ENCODE assay signal across 11 cellular contexts in genomic region chr1:27106561-27107323, GRCh38. TPM values are rescaled to one million over a fixed set of nuclear protein-coding genes. Genes with fewer than 3 reads are reported as not detected.
A peak's percentile ranks its signal among the peaks of the same experiment; 100 is the strongest.
DNase-seq lines count a peak whose midpoint lies in the region; ATAC-seq and TF ChIP-seq lines count a peak whose summit lies in the region.
"Had no signal": no experiment of that assay in that cellular context is flagged by ENCODE, and none has a peak within 500 bp of the region (broad histone marks: within the 10 kb centered on the region; RNA-seq: fewer than 3 reads in every experiment).

No MANE protein-coding gene starts in this region.

- peaks cover 12% of the 10 kb centered on the region for H3K36me3 Mint-ChIP-seq in T-helper 1 cell treated with Interleukin-12 subunit alpha and Interleukin-12 subunit beta and Interleukin-4 antibody, amounts not matched to agents 30 μg/mL and 1 μg/mL, for 36 hours (ENCODE audit: low read depth)
- no peaks in the 10 kb centered on the region for H3K36me3 Mint-ChIP-seq in activated naive CD8-positive, alpha-beta T cell

- no peaks in the 10 kb centered on the region for H3K9me2 ChIP-seq in hepatocyte (replicated peaks; ENCODE audit: insufficient read depth)

- H3K18ac ChIP-seq in trophoblast cell (ENCODE audit: low read length) = no peak overlapping the region

- no CpG with 5 or more reads among the region's 7 CpGs for WGBS in trophoblast cell (ENCODE audit: extremely low coverage, insufficient coverage, insufficient read length)
- WGBS in hepatocyte (ENCODE audit: low lambda C conversion rate, missing lambda C conversion rate) = 91% methylated on average over 7 of the region's 7 CpGs

- H3K4ac ChIP-seq in trophoblast cell (ENCODE audit: low read depth, low read length) = no peak overlapping the region

- H3K27ac Mint-ChIP-seq in T-helper 1 cell treated with Interleukin-12 subunit alpha and Interleukin-12 subunit beta and Interleukin-4 antibody, amounts not matched to agents 30 μg/mL and 1 μg/mL, for 36 hours = peak overlapping the region; percentile 63
- H3K27ac Mint-ChIP-seq in activated naive CD8-positive, alpha-beta T cell = peak overlapping the region; percentile 46
- H3K27ac Mint-ChIP-seq: type B pancreatic cell had no signal

- no peak overlapping the region for H2BK120ac ChIP-seq in trophoblast cell (ENCODE audit: insufficient read depth, low read length, poor library complexity)

- no peak overlapping the region for H2BK5ac ChIP-seq in trophoblast cell (ENCODE audit: low read depth, low read length, poor library complexity)

- H3K27ac ChIP-seq in trophoblast cell (ENCODE audit: low read depth, low read length) (no peak overlapping the region), hepatocyte (no peak overlapping the region)
- no peak overlapping the region for H3K27ac ChIP-seq in effector memory CD4-positive, alpha-beta T cell (ENCODE audit: insufficient read depth, low read length, poor library complexity, severe bottlenecking)

- no peak for TF ChIP-seq CTCF in hepatocyte (IDR thresholded peaks at IDR 0.05; ENCODE audit: poor library complexity)

- no peak overlapping the region for H3K9ac ChIP-seq in trophoblast cell (ENCODE audit: low read length)

- no peaks in the 10 kb centered on the region for H3K79me1 ChIP-seq in trophoblast cell (ENCODE audit: low read length)

- no peak overlapping the region for H3K14ac ChIP-seq in trophoblast cell (ENCODE audit: low read length)

- H2AFZ ChIP-seq in trophoblast cell (ENCODE audit: insufficient read depth, low read length, poor library complexity) (no peak overlapping the region), hepatocyte (no peak overlapping the region)

- no peak overlapping the region for H2BK12ac ChIP-seq in trophoblast cell (ENCODE audit: low read length)

- H3K4me3 Mint-ChIP-seq in T-helper 1 cell treated with Interleukin-12 subunit alpha and Interleukin-12 subunit beta and Interleukin-4 antibody, amounts not matched to agents 30 μg/mL and 1 μg/mL, for 36 hours = no peak overlapping the region
- no peak overlapping the region for H3K4me3 Mint-ChIP-seq in activated naive CD8-positive, alpha-beta T cell
- H3K4me3 Mint-ChIP-seq: type B pancreatic cell had no signal

- no peak overlapping the region for H2AK5ac ChIP-seq in trophoblast cell (ENCODE audit: low read length)

- H3K9me3 ChIP-seq in trophoblast cell (ENCODE audit: insufficient read depth, low read depth, low read length) (no peaks in the 10 kb centered on the region), hepatocyte (ENCODE audit: low read depth) (no peaks in the 10 kb centered on the region)
- no peaks in the 10 kb centered on the region for H3K9me3 ChIP-seq in effector memory CD4-positive, alpha-beta T cell (ENCODE audit: control insufficient read depth, low read length)

- no peaks in the 10 kb centered on the region for H4K20me1 ChIP-seq in hepatocyte (ENCODE audit: insufficient read depth, poor library complexity, severe bottlenecking)

- H3K27me3 Mint-ChIP-seq in T-helper 1 cell treated with Interleukin-12 subunit alpha and Interleukin-12 subunit beta and Interleukin-4 antibody, amounts not matched to agents 30 μg/mL and 1 μg/mL, for 36 hours (ENCODE audit: low read depth) = no peaks in the 10 kb centered on the region
- H3K27me3 Mint-ChIP-seq in activated naive CD8-positive, alpha-beta T cell = no peaks in the 10 kb centered on the region
- H3K27me3 Mint-ChIP-seq: type B pancreatic cell had no signal

- H3K4me3 ChIP-seq in trophoblast cell (ENCODE audit: low read depth, low read length) (peak overlapping the region; percentile 41), hepatocyte (no peak overlapping the region)
- H3K4me3 ChIP-seq in effector memory CD4-positive, alpha-beta T cell (ENCODE audit: insufficient read depth, low read depth, low read length, poor library complexity, severe bottlenecking) = no peak overlapping the region

- H3K36me3 ChIP-seq in trophoblast cell (ENCODE audit: control insufficient read depth in 1 of 2, insufficient read depth in 2 of 2, low read length in 2 of 2) (peaks cover 58 to 64% of the 10 kb centered on the region in 2 experiments), hepatocyte (replicated peaks; ENCODE audit: insufficient read depth, low read depth) (no peaks in the 10 kb centered on the region)
- no peaks in the 10 kb centered on the region for H3K36me3 ChIP-seq in effector memory CD4-positive, alpha-beta T cell (ENCODE audit: control insufficient read depth, insufficient read depth, low read length)

- peaks cover 15% of the 10 kb centered on the region for H3K4me1 Mint-ChIP-seq in T-helper 1 cell treated with Interleukin-12 subunit alpha and Interleukin-12 subunit beta and Interleukin-4 antibody, amounts not matched to agents 30 μg/mL and 1 μg/mL, for 36 hours (ENCODE audit: low read depth)
- H3K4me1 Mint-ChIP-seq in activated naive CD8-positive, alpha-beta T cell (ENCODE audit: low read depth) = peaks cover 20% of the 10 kb centered on the region

- no peaks in the 10 kb centered on the region for H3K9me3 Mint-ChIP-seq in T-helper 1 cell treated with Interleukin-12 subunit alpha and Interleukin-12 subunit beta and Interleukin-4 antibody, amounts not matched to agents 30 μg/mL and 1 μg/mL, for 36 hours
- H3K9me3 Mint-ChIP-seq in activated naive CD8-positive, alpha-beta T cell (ENCODE audit: low read depth) = no peaks in the 10 kb centered on the region
- H3K9me3 Mint-ChIP-seq: type B pancreatic cell had no signal

- ATAC-seq in HG02798 (IDR thresholded peaks at IDR 0.05; ENCODE audit: poor library complexity, unreplicated experiment) = peak; percentile 31

- H3K4me1 ChIP-seq in trophoblast cell (ENCODE audit: control insufficient read depth in 1 of 2, insufficient read depth in 2 of 2, low read length in 2 of 2) (peaks cover under 1 to 2% of the 10 kb centered on the region in 2 experiments), hepatocyte (ENCODE audit: insufficient read depth) (no peaks in the 10 kb centered on the region)
- H3K4me1 ChIP-seq in effector memory CD4-positive, alpha-beta T cell (ENCODE audit: control insufficient read depth, insufficient read depth, low read length, poor library complexity, severe bottlenecking) = peaks cover 5% of the 10 kb centered on the region

- no peak for DNase-seq in T-helper 1 cell
- no peak for DNase-seq in trophoblast cell
- no peak for DNase-seq in H4 (ENCODE audit: low spot score)
- no peak for DNase-seq in hepatocyte (ENCODE audit: low spot score)
- no peak for DNase-seq in effector memory CD4-positive, alpha-beta T cell
- DNase-seq: GOT3, NCI-H187 had no signal

- no peak overlapping the region for H3K23ac ChIP-seq in trophoblast cell (ENCODE audit: low read length)

- H4K91ac ChIP-seq in trophoblast cell (ENCODE audit: low read depth, low read length) = no peak overlapping the region

- H3K27me3 ChIP-seq in trophoblast cell (ENCODE audit: insufficient read depth, low read length) (no peaks in the 10 kb centered on the region), hepatocyte (no peaks in the 10 kb centered on the region)
- no peaks in the 10 kb centered on the region for H3K27me3 ChIP-seq in effector memory CD4-positive, alpha-beta T cell (replicated peaks; ENCODE audit: control insufficient read depth, insufficient read depth, low read length, poor library complexity, severe bottlenecking)

- H4K12ac ChIP-seq in trophoblast cell (ENCODE audit: low read depth, low read length) = no peak overlapping the region

- H3K79me2 ChIP-seq in trophoblast cell (ENCODE audit: control insufficient read depth, insufficient read depth, low read length, poor library complexity) (no peaks in the 10 kb centered on the region), hepatocyte (no peaks in the 10 kb centered on the region)

- H4K8ac ChIP-seq in trophoblast cell (ENCODE audit: low read depth, low read length) = no peak overlapping the region

- H3K4me2 ChIP-seq in trophoblast cell (ENCODE audit: low read length) (no peak overlapping the region), hepatocyte (no peak overlapping the region)

RNA-seq across cellular contexts. Expression of gene SLC9A1, which starts 48.2 kb away (rescaled TPM):
- polyA plus RNA-seq in trophoblast cell (2013) = 114 and 122 TPM in 2 replicates
- total RNA-seq in H4 (2014; rRNA removed; shearing (Covaris generic)) = 1.6 and 5.2 TPM in 2 replicates
- 9.7 and 13.3 TPM in 2 replicates for total RNA-seq in hepatocyte
- 29.8 and 31.3 TPM in 2 replicates for polyA plus RNA-seq in hepatocyte
